In the genomic region with DNA sequence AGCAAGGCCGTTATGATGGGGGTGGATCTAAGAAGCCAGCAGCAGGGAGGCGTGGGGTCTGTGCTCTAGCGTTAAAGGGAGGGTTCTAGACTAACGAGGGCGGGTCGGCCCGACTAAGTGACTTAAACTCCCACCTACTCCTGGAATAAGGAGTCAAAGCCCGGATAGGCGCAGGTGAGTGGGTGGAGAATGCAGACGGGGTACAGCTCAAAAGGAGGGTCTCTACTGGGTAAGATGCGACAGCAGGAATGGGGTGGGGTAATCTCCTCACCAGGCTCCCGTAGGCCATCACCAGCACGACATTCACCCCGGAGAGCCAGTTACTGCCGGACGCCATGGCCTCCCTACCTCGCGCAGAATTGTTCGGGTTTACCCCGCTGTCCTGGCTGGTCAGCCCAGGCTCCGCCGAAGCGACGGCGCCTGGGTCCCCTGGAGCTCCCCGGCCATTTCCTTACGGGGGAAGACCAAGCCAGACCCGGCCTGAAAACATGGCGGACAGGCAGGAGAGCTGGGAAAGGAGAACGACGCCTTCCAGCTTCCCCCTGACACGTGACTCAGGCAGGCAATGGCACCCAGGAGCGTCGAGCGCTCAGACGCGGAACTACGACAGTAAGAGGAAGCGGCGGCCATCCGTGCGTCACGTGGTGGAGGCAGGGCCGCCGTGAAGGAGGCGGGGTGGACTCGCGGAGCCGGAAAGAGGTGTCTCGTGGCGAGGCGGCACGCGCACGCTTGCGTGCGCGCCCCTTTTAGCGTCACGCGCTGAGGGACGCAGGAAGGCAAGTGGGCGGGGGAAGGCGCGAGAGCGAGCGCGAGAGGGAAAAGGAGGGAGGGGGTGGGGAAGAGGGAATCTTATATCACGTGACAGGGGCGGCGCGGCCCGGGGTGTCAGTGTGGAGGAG, we compare ENCODE assay signal across 8 cellular contexts. TPM values are rescaled to one million over a fixed set of nuclear protein-coding genes. Genes with fewer than 3 reads are reported as not detected.
DNase-seq lines count a peak whose midpoint lies in the region; ATAC-seq and TF ChIP-seq lines count a peak whose summit lies in the region.

A gene with protein sequence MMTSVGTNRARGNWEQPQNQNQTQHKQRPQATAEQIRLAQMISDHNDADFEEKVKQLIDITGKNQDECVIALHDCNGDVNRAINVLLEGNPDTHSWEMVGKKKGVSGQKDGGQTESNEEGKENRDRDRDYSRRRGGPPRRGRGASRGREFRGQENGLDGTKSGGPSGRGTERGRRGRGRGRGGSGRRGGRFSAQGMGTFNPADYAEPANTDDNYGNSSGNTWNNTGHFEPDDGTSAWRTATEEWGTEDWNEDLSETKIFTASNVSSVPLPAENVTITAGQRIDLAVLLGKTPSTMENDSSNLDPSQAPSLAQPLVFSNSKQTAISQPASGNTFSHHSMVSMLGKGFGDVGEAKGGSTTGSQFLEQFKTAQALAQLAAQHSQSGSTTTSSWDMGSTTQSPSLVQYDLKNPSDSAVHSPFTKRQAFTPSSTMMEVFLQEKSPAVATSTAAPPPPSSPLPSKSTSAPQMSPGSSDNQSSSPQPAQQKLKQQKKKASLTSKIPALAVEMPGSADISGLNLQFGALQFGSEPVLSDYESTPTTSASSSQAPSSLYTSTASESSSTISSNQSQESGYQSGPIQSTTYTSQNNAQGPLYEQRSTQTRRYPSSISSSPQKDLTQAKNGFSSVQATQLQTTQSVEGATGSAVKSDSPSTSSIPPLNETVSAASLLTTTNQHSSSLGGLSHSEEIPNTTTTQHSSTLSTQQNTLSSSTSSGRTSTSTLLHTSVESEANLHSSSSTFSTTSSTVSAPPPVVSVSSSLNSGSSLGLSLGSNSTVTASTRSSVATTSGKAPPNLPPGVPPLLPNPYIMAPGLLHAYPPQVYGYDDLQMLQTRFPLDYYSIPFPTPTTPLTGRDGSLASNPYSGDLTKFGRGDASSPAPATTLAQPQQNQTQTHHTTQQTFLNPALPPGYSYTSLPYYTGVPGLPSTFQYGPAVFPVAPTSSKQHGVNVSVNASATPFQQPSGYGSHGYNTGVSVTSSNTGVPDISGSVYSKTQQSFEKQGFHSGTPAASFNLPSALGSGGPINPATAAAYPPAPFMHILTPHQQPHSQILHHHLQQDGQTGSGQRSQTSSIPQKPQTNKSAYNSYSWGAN (plus strand): TSS at position 885 of the 899 bp plus-strand sequence. CDS start 4,169 bp downstream, outside the sequence.

- H3K27ac Mint-ChIP-seq in activated B cell treated with CpG ODN at 0.5 μM for 24 hours: peak within 1 kb of the TSS; percentile 100
- peak within 1 kb of the TSS; percentile 98 to 100 (median 99) for H3K27ac Mint-ChIP-seq in immature natural killer cell

- no peak for TF ChIP-seq CTCF in activated B cell treated with CpG ODN at 0.5 μM for 24 hours (IDR thresholded peaks at IDR 0.05)

- H3K27ac ChIP-seq in caudate nucleus (ENCODE audit: low read depth, low read length): peak within 1 kb of the TSS; percentile 99

- TF ChIP-seq POLR2A in GM18951 (IDR thresholded peaks at IDR 0.05; ENCODE audit: extremely low read depth, insufficient read depth, insufficient read length): peak; percentile 80

- DNase-seq in AG08395 (ENCODE audit: low spot score) (peak; percentile 96), NCI-H345 (lab: John Stamatoyannopoulos, UW) (peak; percentile 100), activated B cell treated with CpG ODN at 0.5 μM for 24 hours (peak; percentile 98), caudate nucleus (lab: John Stamatoyannopoulos, UW) (peak; percentile 88 to 100 (median 98)), immature natural killer cell (peak; percentile 98 to 99 (median 99)), smooth muscle cell of the brain vasculature (ENCODE audit: low read depth, low spot score) (peak; percentile 99)

- in situ Hi-C loops in GM18951 (cut with MboI; ENCODE audit: low sequenced_read_pairs, unreplicated experiment): no loop called here

- H3K27me3 Mint-ChIP-seq in activated B cell treated with CpG ODN at 0.5 μM for 24 hours: no peaks in the 10 kb centered on the region
- H3K27me3 Mint-ChIP-seq in immature natural killer cell (ENCODE audit: low read depth in 3 of 3): peaks cover 9 to 16% (median 13%) of the 10 kb centered on the region in 3 donors

- H3K36me3 Mint-ChIP-seq in activated B cell treated with CpG ODN at 0.5 μM for 24 hours (ENCODE audit: low read depth) (peaks cover 58% of the 10 kb centered on the region), immature natural killer cell (peaks cover 0 to 9% (median 0%) of the 10 kb centered on the region in 3 donors)

- no peaks in the 10 kb centered on the region for H3K9me3 Mint-ChIP-seq in activated B cell treated with CpG ODN at 0.5 μM for 24 hours
- H3K9me3 Mint-ChIP-seq in immature natural killer cell: no peaks in the 10 kb centered on the region

- ATAC-seq in HG03196 (IDR thresholded peaks at IDR 0.05; ENCODE audit: unreplicated experiment) (peak; percentile 93), activated B cell treated with CpG ODN at 0.5 μM for 24 hours (ENCODE audit: low read depth) (peak; percentile 84)

- CTCF ChIA-PET in activated B cell treated with CpG ODN at 0.5 μM for 24 hours (lab: Charles Lee): interaction anchor here (0.7 kb wide), 1 partner anchor 184 kb away, joined by 3 read pairs; no protein-coding TSS in a partner anchor

- H3K4me3 Mint-ChIP-seq in activated B cell treated with CpG ODN at 0.5 μM for 24 hours (peak within 1 kb of the TSS; percentile 99), immature natural killer cell (peak within 1 kb of the TSS; percentile 97 to 100 (median 97))

- intact Hi-C loops in activated B cell treated with CpG ODN at 0.5 μM for 24 hours (cut with micrococcal nuclease): loop anchor here (1.0 to 2.0 kb wide), 7 partner anchors 37 to 430 kb away; a partner anchor contains a TSS

- POLR2A ChIA-PET in activated B cell treated with CpG ODN at 0.5 μM for 24 hours (lab: Charles Lee): interaction anchor here (0.5 to 3.5 kb wide), 15 partner anchors 9 to 493 kb away, joined by 3 to 31 read pairs (median 7); a partner anchor contains a TSS

- peaks cover 75% of the 10 kb centered on the region for H3K4me1 Mint-ChIP-seq in activated B cell treated with CpG ODN at 0.5 μM for 24 hours
- H3K4me1 Mint-ChIP-seq in immature natural killer cell: peaks cover 68 to 75% of the 10 kb centered on the region in 2 donors

RNA-seq across cellular contexts. Expression of the gene that starts here (rescaled TPM):
- total RNA-seq in activated B cell treated with CpG ODN at 0.5 μM for 24 hours: 209 and 234 TPM in 2 replicates
- polyA plus RNA-seq in immature natural killer cell: 10 to 100 TPM; 23.1 to 72.4 (median 52.4) TPM

Comparison
In these comparisons a context has a peak if more than half of its experiments do, and no peak if none do; other contexts are left out.
1. Peak in every context shown above with its lines: DNase-seq, ATAC-seq and H3K27ac ChIP-seq.